Comparison of ENCODE assay signal across 2 cellular contexts in genomic region chr22:44317886-44318637, GRCh38.
TF ChIP-seq lines count a peak whose summit lies in the region.

No MANE protein-coding gene starts in this region.

TF ChIP-seq in A549, 52 proteins besides CTCF, POLR2A, EP300 and RAD21:
- TF ChIP-seq FOSL2 (IDR thresholded peaks at IDR 0.05) (no peak), FOSL2 (CRISPR knock-in tag; IDR thresholded peaks at IDR 0.05) (no peak), MAFK (IDR thresholded peaks at IDR 0.05; ENCODE audit: partially characterized antibody) (peak; percentile 85)

TF ChIP-seq in H1, 55 proteins besides CTCF, POLR2A, EP300 and RAD21:
- peak; percentile 59 for TF ChIP-seq MAFK (IDR thresholded peaks at IDR 0.05; ENCODE audit: low read depth, low read length)
- TF ChIP-seq KDM5A (IDR thresholded peaks at IDR 0.05; ENCODE audit: low read length): no peak
TF ChIP-seq in H1: peak in this region for 1.
